Comparison of ENCODE assay signal across 8 cellular contexts in the genomic region with DNA sequence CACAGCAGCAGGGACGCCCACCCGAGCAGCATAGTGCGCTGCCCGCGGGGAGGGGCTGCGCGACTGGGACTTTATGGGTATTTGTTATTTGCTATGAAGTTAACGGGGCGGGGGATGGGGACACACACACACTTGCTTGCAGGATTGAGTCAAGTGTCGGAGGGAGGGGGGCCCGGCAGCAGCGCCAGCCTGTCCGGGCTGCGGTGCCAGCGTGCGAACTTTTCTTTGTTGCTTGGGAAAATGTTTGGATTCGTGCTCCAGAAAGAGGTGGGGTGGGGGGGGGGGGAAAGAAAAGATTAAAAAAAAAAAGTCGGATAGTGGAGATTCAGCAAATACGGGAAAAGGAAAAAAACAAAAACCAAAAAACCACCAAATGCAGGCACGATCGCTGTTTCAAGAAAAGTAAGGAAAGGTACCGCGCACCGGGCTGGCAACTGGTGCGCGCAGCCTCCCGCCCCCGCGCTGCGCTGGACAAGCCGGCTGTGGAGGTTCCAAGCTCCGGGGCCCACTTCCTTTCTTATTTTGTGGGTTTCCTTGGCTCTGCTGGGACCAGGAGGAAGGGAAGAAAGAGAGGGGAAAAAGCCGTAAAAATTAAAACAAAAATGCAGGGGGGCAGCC. TPM values are rescaled to one million over a fixed set of nuclear protein-coding genes. Genes with fewer than 3 reads are reported as not detected.
A peak's percentile ranks its signal among the peaks of the same experiment; 100 is the strongest.
DNase-seq lines count a peak whose midpoint lies in the region; ATAC-seq lines count a peak whose summit lies in the region.

No MANE protein-coding gene starts in this region.

- peak; percentile 18 for ATAC-seq in esophagus mucosa
- no peak for ATAC-seq in HG03108 (IDR thresholded peaks at IDR 0.05; ENCODE audit: unreplicated experiment)

- peak overlapping the region; percentile 33 for H3K9ac ChIP-seq in mucosa of stomach (ENCODE audit: low read length)

- H3K4me1 ChIP-seq in mucosa of stomach (ENCODE audit: control insufficient read depth, insufficient read depth, low read length), result no peaks in the 10 kb centered on the region

- H3K36me3 ChIP-seq in mucosa of stomach (ENCODE audit: control insufficient read depth, insufficient read depth, low read length), result no peaks in the 10 kb centered on the region

- H3K9me3 ChIP-seq in mucosa of stomach (ENCODE audit: control insufficient read depth, low read length), result no peaks in the 10 kb centered on the region

- peaks cover 18% of the 10 kb centered on the region for H3K27me3 ChIP-seq in mucosa of stomach (ENCODE audit: control insufficient read depth, insufficient read depth, low read length)

- DNase-seq in stimulated activated CD4-positive, alpha-beta T cell treated with anti-CD3 and anti-CD28 coated beads, Interleukin-15, amount 100 ng/mL, for 24 hours, result peak; percentile 1
- no peak for DNase-seq in stimulated activated CD4-positive, alpha-beta T cell treated with anti-CD3 and anti-CD28 coated beads, Interleukin-4, amount 100 ng/mL, for 1 hour
- no peak for DNase-seq in pons (ENCODE audit: low spot score)
- no peak for DNase-seq in mesenteric fat pad (ENCODE audit: low spot score)
- DNase-seq in T-helper 1 cell, result no peak

- H3K4me3 ChIP-seq in mucosa of stomach (ENCODE audit: low read length), result no peak overlapping the region

RNA-seq across cellular contexts. Expression of a gene that starts 0.4 kb away (rescaled TPM):
- total RNA-seq in esophagus mucosa (0.80 TPM), mesenteric fat pad (60.0 TPM)

Comparison
In these comparisons a context has a peak if more than half of its experiments do, and no peak if none do; other contexts are left out.
1. RNA of a gene that starts 0.4 kb away (total RNA-seq): 60.0 TPM in mesenteric fat pad (single experiment); 0.80 TPM in esophagus mucosa (single experiment); every median in the first group is over 10 times any median in the second.